In the genomic region with DNA sequence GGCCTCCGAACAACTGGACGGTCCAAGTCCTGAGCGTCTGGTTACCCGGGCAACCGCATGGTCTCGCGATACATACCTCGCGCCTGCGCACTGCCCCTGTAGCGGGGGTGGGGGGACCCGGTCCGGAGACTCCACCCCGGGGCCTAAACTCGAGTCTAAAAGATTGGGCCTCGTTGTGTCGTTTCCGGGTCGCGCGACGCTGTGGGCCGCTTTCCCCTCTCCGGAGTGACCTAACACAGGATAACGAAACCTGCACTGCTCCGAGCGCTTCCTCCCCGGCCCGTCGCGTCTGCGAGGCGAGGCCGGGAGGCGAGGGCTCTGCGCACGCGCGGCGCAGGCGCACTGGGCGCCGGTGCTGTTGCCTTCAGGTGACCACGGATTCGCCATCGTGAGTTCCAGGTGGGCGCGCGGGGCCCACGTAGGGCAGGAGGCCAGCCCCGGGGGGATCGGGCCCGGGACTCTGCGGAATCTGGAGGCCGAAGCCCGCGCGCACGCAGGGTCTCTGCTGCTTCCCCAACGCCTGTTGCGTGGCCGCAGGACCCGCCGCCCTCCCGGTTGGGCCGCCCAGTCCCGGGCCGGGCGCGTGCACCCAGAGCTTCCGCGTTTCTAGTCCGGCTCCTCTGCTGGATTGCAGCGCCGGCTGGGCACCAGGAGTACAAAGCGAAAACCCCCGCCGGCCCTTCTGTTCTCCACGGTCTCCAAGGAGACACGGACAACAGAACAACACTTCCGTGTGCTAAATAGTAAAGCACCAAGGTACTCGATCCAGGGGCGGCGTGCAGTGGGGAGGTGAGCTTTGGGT, we compare ENCODE assay signal across 8 cellular contexts. TPM values are rescaled to one million over a fixed set of nuclear protein-coding genes. Genes with fewer than 3 reads are reported as not detected.
DNase-seq lines count a peak whose midpoint lies in the region; ATAC-seq and TF ChIP-seq lines count a peak whose summit lies in the region.

A gene with protein sequence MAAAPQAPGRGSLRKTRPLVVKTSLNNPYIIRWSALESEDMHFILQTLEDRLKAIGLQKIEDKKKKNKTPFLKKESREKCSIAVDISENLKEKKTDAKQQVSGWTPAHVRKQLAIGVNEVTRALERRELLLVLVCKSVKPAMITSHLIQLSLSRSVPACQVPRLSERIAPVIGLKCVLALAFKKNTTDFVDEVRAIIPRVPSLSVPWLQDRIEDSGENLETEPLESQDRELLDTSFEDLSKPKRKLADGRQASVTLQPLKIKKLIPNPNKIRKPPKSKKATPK (plus strand): TSS at position 345 of the 802 bp plus-strand sequence. CDS start 5,960 bp downstream, outside the sequence.

- no peak for TF ChIP-seq CTCF in GM13976 (IDR thresholded peaks at IDR 0.05; ENCODE audit: borderline replicate concordance, control extremely low read depth, extremely low read depth, insufficient read depth, missing control alignments)
- TF ChIP-seq CTCF in heart left ventricle (IDR thresholded peaks at IDR 0.05), result peak in 1 of 12 donors; percentile 3
- no peak for TF ChIP-seq CTCF in transverse colon (IDR thresholded peaks at IDR 0.05)

- no peaks in the 10 kb centered on the region for H3K27me3 Mint-ChIP-seq in T-cell

- intact Hi-C loops in heart left ventricle (cut with DNase I), result loop anchor here in 8 of 10 donors (2.0 to 10.0 kb wide), 6 partner anchors 70 to 492 kb away; a partner anchor contains a TSS
- intact Hi-C loops in transverse colon (cut with DNase I; ENCODE audit: low total_unique reads), result no loop called here

- WGBS in adipose tissue, 3 donors, result 0% methylated on average over 83 to 84 of the region's 84 CpGs
- WGBS in heart left ventricle, 4 donors, result 0% methylated on average over 43 to 84 of the region's 84 CpGs
- WGBS in transverse colon (ENCODE audit: low coverage in 1 of 2), 2 donors, result 0 to 2% methylated on average over 1 to 60 of the region's 84 CpGs

- peak; percentile 98 for DNase-seq in GM13976 (ENCODE audit: low spot score)
- peak; percentile 90 for DNase-seq in NCI-H1436 (lab: John Stamatoyannopoulos, UW)
- DNase-seq in T-cell, result peak; percentile 82 to 94 (median 90)
- DNase-seq in heart left ventricle, result peak; percentile 95 to 99 (median 97)
- peak; percentile 95 for DNase-seq in pons (ENCODE audit: low spot score)
- peak; percentile 98 for DNase-seq in transverse colon

- peak; percentile 87 for ATAC-seq in HG02840 (IDR thresholded peaks at IDR 0.05; ENCODE audit: low FRiP score, unreplicated experiment)
- peak; percentile 84 to 87 (median 86) for ATAC-seq in T-cell (replicated peaks in 1 of 4)
- peak; percentile 97 to 99 (median 98) for ATAC-seq in heart left ventricle

- H3K4me3 Mint-ChIP-seq in T-cell, result peak within 1 kb of the TSS; percentile 93 to 99 (median 95)

- H3K36me3 ChIP-seq in heart left ventricle, result peaks cover 0 to 16% (median 5%) of the 10 kb centered on the region in 9 donors
- H3K36me3 ChIP-seq in transverse colon, result no peaks in the 10 kb centered on the region

- H3K27ac ChIP-seq in adipose tissue (ENCODE audit: low read depth, low read length), result peak within 1 kb of the TSS; percentile 62
- peak within 1 kb of the TSS; percentile 85 to 100 (median 95) for H3K27ac ChIP-seq in heart left ventricle
- H3K27ac ChIP-seq in transverse colon, result peak within 1 kb of the TSS; percentile 87 to 99 (median 96)

- peaks cover 37 to 45% (median 43%) of the 10 kb centered on the region in 3 donors for H3K4me1 Mint-ChIP-seq in T-cell

- TF ChIP-seq POLR2A in heart left ventricle (IDR thresholded peaks at IDR 0.05), result peak in 1 of 2 donors; percentile 78
- peak; percentile 84 for TF ChIP-seq POLR2A in transverse colon (IDR thresholded peaks at IDR 0.05)

- TF ChIP-seq EP300 in transverse colon (IDR thresholded peaks at IDR 0.05; ENCODE audit: low read depth), result no peak

- CTCF ChIA-PET in T-cell (lab: Charles Lee), result no interaction called here

- H3K9me3 Mint-ChIP-seq in T-cell, result no peaks in the 10 kb centered on the region

- POLR2A ChIA-PET in T-cell (lab: Charles Lee), result interaction anchor here in 1 of 2 donors (1.0 kb wide), 2 partner anchors 259 to 911 kb away, joined by 3 read pairs; a partner anchor contains a TSS

- H3K27me3 ChIP-seq in heart left ventricle (peaks cover 0 to 3% (median 0%) of the 10 kb centered on the region in 9 donors), transverse colon (no peaks in the 10 kb centered on the region)

- in situ Hi-C loops in GM13976 (cut with MboI; ENCODE audit: low sequenced_read_pairs, unreplicated experiment) (no loop called here), transverse colon (cut with MboI; ENCODE audit: low pct_ligation_motif_present in 1 of 4, low pct_unique_long_range_greater_than_20kb in 1 of 4, low sequenced_read_pairs in 3 of 4) (no loop called here)

- H3K9me3 ChIP-seq in heart left ventricle, result no peaks in the 10 kb centered on the region
- H3K9me3 ChIP-seq in transverse colon, result no peaks in the 10 kb centered on the region

- H3K36me3 Mint-ChIP-seq in T-cell, result peaks cover 5% of the 10 kb centered on the region

- H3K27ac Mint-ChIP-seq in T-cell, result peak within 1 kb of the TSS; percentile 93 to 96

- peaks cover 2 to 31% (median 19%) of the 10 kb centered on the region in 12 donors for H3K4me1 ChIP-seq in heart left ventricle
- peaks cover 17 to 32% (median 26%) of the 10 kb centered on the region in 4 donors for H3K4me1 ChIP-seq in transverse colon

- H3K4me3 ChIP-seq in heart left ventricle (peak within 1 kb of the TSS; percentile 63 to 97 (median 88)), transverse colon (peak within 1 kb of the TSS; percentile 58 to 95 (median 82))

RNA-seq across cellular contexts. Expression of the gene that starts here (rescaled TPM):
- 10 to 100 TPM in 4 of 5 donors, 1 to 10 TPM in 1; 8.2 to 21.0 (median 16.6) TPM for total RNA-seq in T-cell
- 10 to 100 TPM in 2 of 3 donors, 1 to 10 TPM in 1; 8.3 to 14.5 (median 11.8) TPM for polyA plus RNA-seq in adipose tissue
- 10 to 100 TPM in 2 of 9 donors, 1 to 10 TPM in 7; 7.2 to 14.4 (median 8.9) TPM for total RNA-seq in heart left ventricle
- 10 to 100 TPM; 12.3 to 15.5 TPM for polyA plus RNA-seq in heart left ventricle
- total RNA-seq in transverse colon, result 100 to 1,000 TPM in 1 of 4 donors, 10 to 100 TPM in 2, 1 to 10 TPM in 1; 4.1 to 103 (median 20.9) TPM

Comparison
In these comparisons a context has a peak if more than half of its experiments do, and no peak if none do; other contexts are left out.
1. Peak in every context shown above with its lines: DNase-seq, ATAC-seq, H3K4me3 ChIP-seq and H3K27ac ChIP-seq.